ENCODE assay signal across 17 cellular contexts in the genomic region with DNA sequence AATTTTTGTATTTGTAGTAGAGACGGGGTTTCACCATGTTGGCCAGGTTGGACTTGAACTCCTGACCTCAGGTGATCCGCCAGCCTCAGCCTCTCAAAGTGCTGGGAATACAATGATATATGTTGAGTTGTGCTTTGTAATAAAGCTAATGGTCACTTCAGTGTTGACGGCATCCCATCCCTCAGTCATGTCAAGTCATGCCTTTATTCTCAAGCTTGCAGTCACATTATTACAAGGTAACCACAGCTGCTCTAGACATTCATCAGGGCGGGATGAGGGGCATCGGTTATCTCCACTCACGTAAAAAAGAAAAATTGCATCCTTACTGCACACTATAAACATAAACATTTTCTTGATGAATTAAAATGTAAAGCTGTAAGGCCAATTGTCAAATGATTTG. TPM values are rescaled to one million over a fixed set of nuclear protein-coding genes. Genes with fewer than 3 reads are reported as not detected.
DNase-seq lines count a peak whose midpoint lies in the region; ATAC-seq, FAIRE-seq and TF ChIP-seq lines count a peak whose summit lies in the region.
"Had no signal": no experiment of that assay in that cellular context is flagged by ENCODE, and none has a peak within 500 bp of the region (broad histone marks: within the 10 kb centered on the region; RNA-seq: fewer than 3 reads in every experiment).

No MANE protein-coding gene starts in this region.

- no peak overlapping the region for H2BK15ac ChIP-seq in mesenchymal stem cell (ENCODE audit: low read depth, poor library complexity, severe bottlenecking)

- ATAC-seq in A549 (no peak), PC-3 (no peak), psoas muscle (no peak)

- H3K9ac ChIP-seq in PC-3 (ENCODE audit: low read length) (no peak overlapping the region), mammary epithelial cell (ENCODE audit: insufficient read depth, low read length) (no peak overlapping the region), mesenchymal stem cell (ENCODE audit: low read length) (no peak overlapping the region)

- dilution Hi-C loops in mammary epithelial cell (cut with HindIII; ENCODE audit: low sequenced_read_pairs), result no loop called here

- H3K36me3 ChIP-seq in PC-3 (ENCODE audit: low read depth, low read length), result no peaks in the 10 kb centered on the region
- H3K36me3 ChIP-seq in mammary epithelial cell (ENCODE audit: insufficient read depth, low read length), result no peaks in the 10 kb centered on the region
- no peaks in the 10 kb centered on the region for H3K36me3 ChIP-seq in mesenchymal stem cell (ENCODE audit: control insufficient read depth in 1 of 2, insufficient read depth in 2 of 2, low read depth in 1 of 2, low read length in 2 of 2)
- H3K36me3 ChIP-seq in psoas muscle (ENCODE audit: insufficient read depth in 1 of 2, low read depth in 1 of 2), result no peaks in the 10 kb centered on the region
- H3K36me3 ChIP-seq: BE2C had no signal

- H3K27me3 ChIP-seq in PC-3 (ENCODE audit: low read length), result no peaks in the 10 kb centered on the region
- H3K27me3 ChIP-seq in mammary epithelial cell (ENCODE audit: insufficient read depth, low read length), result no peaks in the 10 kb centered on the region
- no peaks in the 10 kb centered on the region for H3K27me3 ChIP-seq in mesenchymal stem cell (ENCODE audit: control insufficient read depth in 1 of 2, insufficient read depth in 1 of 2, low read length in 2 of 2)
- no peaks in the 10 kb centered on the region for H3K27me3 ChIP-seq in psoas muscle (ENCODE audit: insufficient read depth in 3 of 3, low read length in 2 of 3)
- H3K27me3 ChIP-seq: BE2C had no signal

- no peaks in the 10 kb centered on the region for H3K9me2 ChIP-seq in PC-3 (replicated peaks; ENCODE audit: low read length)

- DNase-seq in A549 (ENCODE audit: low read depth in 1 of 2, low spot score in 1 of 2), result no peak
- DNase-seq in PC-3, result no peak
- DNase-seq in mammary epithelial cell, result peak; percentile 71
- no peak for DNase-seq in mesenchymal stem cell
- no peak for DNase-seq in NCI-H510A treated with DMSO at 0.1 percent for 48 hours (lab: John Stamatoyannopoulos, UW)
- no peak for DNase-seq in psoas muscle
- DNase-seq in NCI-H526 treated with DMSO at 0.1 percent for 48 hours (lab: John Stamatoyannopoulos, UW), result no peak
- DNase-seq: BE2C; CD4-positive, alpha-beta memory T cell; DMS79 treated with DMSO at 0.1 percent for 48 hours; GOT3; H9 had no signal

- no peak overlapping the region for H2BK12ac ChIP-seq in mesenchymal stem cell (ENCODE audit: low read length in 2 of 2)

- H3K4me1 ChIP-seq in A549, result peaks cover 19% of the 10 kb centered on the region
- peaks cover 15% of the 10 kb centered on the region; the same call in 1 of the 2 replicates for H3K4me1 ChIP-seq in PC-3 (ENCODE audit: insufficient read depth, low read length)
- H3K4me1 ChIP-seq in mammary epithelial cell (ENCODE audit: insufficient read depth, low read length), result peaks cover 20% of the 10 kb centered on the region
- H3K4me1 ChIP-seq in mesenchymal stem cell (ENCODE audit: control insufficient read depth, insufficient read depth, low read depth, low read length), result peaks cover 5% of the 10 kb centered on the region
- no peaks in the 10 kb centered on the region for H3K4me1 ChIP-seq in psoas muscle
- H3K4me1 ChIP-seq: BE2C had no signal

- no peak overlapping the region for H3K18ac ChIP-seq in mesenchymal stem cell (ENCODE audit: low read depth in 1 of 2, low read length in 2 of 2)

- peaks cover 4% of the 10 kb centered on the region for H3K79me1 ChIP-seq in mesenchymal stem cell (replicated peaks; ENCODE audit: low read length, poor library complexity, severe bottlenecking)

- H4K8ac ChIP-seq in mesenchymal stem cell (ENCODE audit: low read length), result no peak overlapping the region

- H3K79me2 ChIP-seq in PC-3 (ENCODE audit: low read length) (no peaks in the 10 kb centered on the region), mammary epithelial cell (ENCODE audit: insufficient read depth, low read length) (peaks cover 3% of the 10 kb centered on the region)

- POLR2A ChIA-PET in A549 (lab: Yijun Ruan, JAX), result interaction anchor here (0.6 to 0.7 kb wide), 2 partner anchors 10 to 12 kb away, joined by 3 read pairs; a partner anchor contains a TSS
- POLR2A ChIA-PET in PC-3 (lab: Charles Lee; ENCODE audit: unreplicated experiment), result interaction anchor here (0.7 kb wide), 1 partner anchor 193 kb away, joined by 3 read pairs; no protein-coding TSS in a partner anchor

- H4K20me1 ChIP-seq in PC-3 (ENCODE audit: low read length) (no peaks in the 10 kb centered on the region), mammary epithelial cell (ENCODE audit: insufficient read depth, low read length) (no peaks in the 10 kb centered on the region)

- no peak overlapping the region for H2BK5ac ChIP-seq in mesenchymal stem cell (ENCODE audit: low read depth, low read length, poor library complexity, severe bottlenecking)

- H3K27ac ChIP-seq in A549 (peak overlapping the region; percentile 46 to 78; a peak in 5 of 6 replicates), PC-3 (ENCODE audit: low read length) (0 out of 2 replicates have a peak overlapping the region, but pooled peaks have one; percentile 25), mammary epithelial cell (ENCODE audit: insufficient read depth, low read depth, low read length) (peak overlapping the region; percentile 96), mesenchymal stem cell (ENCODE audit: low read length, poor library complexity, severe bottlenecking) (no peak overlapping the region), psoas muscle (no peak overlapping the region)
- H3K27ac ChIP-seq: C4-2B had no signal

- TF ChIP-seq POLR2A in A549 (IDR thresholded peaks at IDR 0.05; ENCODE audit: low read length), result no peak

- H3K14ac ChIP-seq in mesenchymal stem cell (ENCODE audit: low read length in 2 of 2), result no peak overlapping the region

- H3K4me3 ChIP-seq in A549 (no peak overlapping the region), PC-3 (ENCODE audit: low read length) (no peak overlapping the region), mammary epithelial cell (replicated peaks in 1 of 3; ENCODE audit: insufficient read depth in 1 of 3, low read depth in 2 of 3, low read length in 3 of 3) (no peak overlapping the region), mesenchymal stem cell (ENCODE audit: insufficient read depth in 1 of 2, low read depth in 1 of 2, low read length in 2 of 2) (no peak overlapping the region), psoas muscle (no peak overlapping the region)

- H3K4me2 ChIP-seq in A549 (peak overlapping the region; percentile 42), PC-3 (ENCODE audit: low read length) (no peak overlapping the region), mammary epithelial cell (ENCODE audit: insufficient read depth, low read depth, low read length) (peak overlapping the region; percentile 31), mesenchymal stem cell (ENCODE audit: low read length, poor library complexity, severe bottlenecking) (no peak overlapping the region)

- no peak for TF ChIP-seq EP300 in A549 (IDR thresholded peaks at IDR 0.05)

- WGBS in A549 (ENCODE audit: missing lambda C conversion rate), result 94% methylated on average over 6 of the region's 6 CpGs
- 54% methylated on average over 6 of the region's 6 CpGs for WGBS in mammary epithelial cell (ENCODE audit: low coverage, missing lambda C conversion rate)
- WGBS in mesenchymal stem cell, result 90% methylated on average over 4 of the region's 6 CpGs
- WGBS in psoas muscle, 3 donors, result 93 to 95% (median 95%) methylated on average over 6 of the region's 6 CpGs

- H3K9me3 ChIP-seq in A549 (no peaks in the 10 kb centered on the region), PC-3 (ENCODE audit: low read length) (no peaks in the 10 kb centered on the region), mammary epithelial cell (replicated peaks; ENCODE audit: insufficient read depth, low read length) (no peaks in the 10 kb centered on the region), mesenchymal stem cell (ENCODE audit: control insufficient read depth, low read length) (no peaks in the 10 kb centered on the region), psoas muscle (no peaks in the 10 kb centered on the region)
- H3K9me3 ChIP-seq: BE2C had no signal

- H2BK120ac ChIP-seq in mesenchymal stem cell (ENCODE audit: low read depth, low read length), result no peak overlapping the region

- H3F3A ChIP-seq in PC-3 (ENCODE audit: low read length, unreplicated experiment), result no peaks in the 10 kb centered on the region

- H2AK5ac ChIP-seq in mesenchymal stem cell (ENCODE audit: low read length, severe bottlenecking), result peak overlapping the region; percentile 47

- H4K91ac ChIP-seq in mesenchymal stem cell (ENCODE audit: low read length), result no peak overlapping the region

- CTCF ChIA-PET in A549 (lab: Yijun Ruan, JAX) (interaction anchor here (0.7 to 1.3 kb wide), 2 partner anchors 11 to 760 kb away, joined by 3 to 5 read pairs; no protein-coding TSS in a partner anchor), PC-3 (lab: Charles Lee) (interaction anchor here (1.0 kb wide), 1 partner anchor 45 kb away, joined by 3 read pairs; no protein-coding TSS in a partner anchor), mammary epithelial cell (lab: Charles Lee; ENCODE audit: low non-redundant PET) (interaction anchor here (0.7 kb wide), 1 partner anchor 90 kb away, joined by 3 read pairs; no protein-coding TSS in a partner anchor)

- intact Hi-C loops in PC-3 (cut with micrococcal nuclease) (no loop called here), mammary epithelial cell (cut with micrococcal nuclease) (no loop called here), psoas muscle (cut with DNase I) (no loop called here)

- no peak for FAIRE-seq in A549 (lab: Jason Lieb, UNC)
- FAIRE-seq: D721Med, G401.6, GM12891, GM19239 had no signal

- no peak for TF ChIP-seq RAD21 in A549 (conservative IDR thresholded peaks at IDR 0.05 in 1 of 2, IDR thresholded peaks at IDR 0.05 in 1 of 2)

- BruUV-seq in PC-3 (replicated peaks; lab: Mats Ljungman, UMichigan), result no TSS peak
- BruUV-seq in mammary epithelial cell (replicated peaks; lab: Mats Ljungman, UMichigan), result TSS peak; percentile 34

- no peak overlapping the region for H3K23ac ChIP-seq in mesenchymal stem cell (ENCODE audit: low read length in 2 of 2)

- in situ Hi-C loops in mammary epithelial cell (cut with MboI; ENCODE audit: low sequenced_read_pairs in 2 of 2), result loop anchor here (25.0 kb wide), 2 partner anchors 176 to 201 kb away; no protein-coding TSS in a partner anchor

- H2AFZ ChIP-seq in PC-3 (ENCODE audit: low read length) (no peak overlapping the region), mammary epithelial cell (ENCODE audit: low read depth, low read length) (no peak overlapping the region), mesenchymal stem cell (ENCODE audit: low read depth, low read length) (no peak overlapping the region)

- TF ChIP-seq CTCF in A549 (IDR thresholded peaks at IDR 0.05), result no peak
- TF ChIP-seq CTCF in PC-3 (conservative IDR thresholded peaks at IDR 0.05; ENCODE audit: low read depth, low read length), result no peak
- TF ChIP-seq CTCF in mammary epithelial cell (conservative IDR thresholded peaks at IDR 0.05 in 1 of 2, IDR thresholded peaks at IDR 0.05 in 1 of 2; ENCODE audit: extremely low read depth in 1 of 2, insufficient read depth in 1 of 2, low read depth in 1 of 2, low read length in 2 of 2), result no peak
- TF ChIP-seq CTCF in psoas muscle (IDR thresholded peaks at IDR 0.05), result no peak

- no peak overlapping the region for H3K4ac ChIP-seq in mesenchymal stem cell (ENCODE audit: low read depth in 1 of 2, low read length in 2 of 2)

RNA-seq across cellular contexts. Expression of a gene that starts 12.8 kb away (rescaled TPM):
- 177 and 225 TPM in 2 replicates for polyA plus RNA-seq in A549 (2011; rRNA removed)
- 57.1 and 63.7 TPM in 2 replicates for polyA plus RNA-seq in A549 (2012; cell fraction: cytosol; rRNA removed)
- 201 and 278 TPM in 2 replicates for polyA plus RNA-seq in A549 (2012; cell fraction: nucleus; rRNA removed)
- 62.2 to 68.5 TPM (median 62.8 TPM) in 3 replicates for polyA plus RNA-seq in A549 (2017; fragmentation: RNase III; extraction: RNeasy Plus Mini Kit Qiagen cat#74134 plus additional on column Dnase treatment)
- 1,227 and 1,657 TPM in 2 replicates for polyA minus RNA-seq in A549 (2011; rRNA and poly(A)+ RNA removed)
- total RNA-seq in PC-3 (2014; rRNA removed), result 91.1 and 92.4 TPM in 2 replicates
- total RNA-seq in mammary epithelial cell, result 1,000 to 10,000 TPM in 1 of 2 donors, 100 to 1,000 TPM in 1; 773 to 1,267 TPM
- 307 TPM for polyA plus RNA-seq in mammary epithelial cell
- polyA minus RNA-seq in mammary epithelial cell, result 1,946 TPM
- 137 TPM for polyA plus RNA-seq in mesenchymal stem cell (2013, experiment 1 of 2)
- polyA plus RNA-seq in mesenchymal stem cell (2013, experiment 2 of 2), result 119 TPM
- 10 to 100 TPM in 1 of 4 donors, 1 to 10 TPM in 3; 2.9 to 11.5 (median 5.6) TPM for total RNA-seq in psoas muscle
- polyA plus RNA-seq in psoas muscle, result 1 to 10 TPM; 1.8 to 4.0 (median 1.9) TPM
- total RNA-seq: CD4-positive, alpha-beta memory T cell had no signal
- polyA plus RNA-seq: CD4-positive, alpha-beta memory T cell had no signal

Comparison
In these comparisons a context has a peak if more than half of its experiments do, and no peak if none do; other contexts are left out.
1. H3K27ac ChIP-seq: peak in A549 (2 of 2), PC-3 (single experiment) and mammary epithelial cell (single experiment); none in mesenchymal stem cell (single experiment) and psoas muscle (single experiment).
2. H3K4me2 ChIP-seq: peak in A549 (single experiment) and mammary epithelial cell (single experiment); none in PC-3 (single experiment) and mesenchymal stem cell (single experiment).